ENCODE assay signal across 27 cellular contexts in genomic region chr11:92022499-92022898, GRCh38.
"Had no signal": no experiment of that assay in that cellular context is flagged by ENCODE, and none has a peak within 500 bp of the region (broad histone marks: within the 10 kb centered on the region; RNA-seq: fewer than 3 reads in every experiment).

No MANE protein-coding gene starts in this region.

- H3K4me1 ChIP-seq: stomach, suprapubic skin, testis, thyroid gland, tibial artery, tibial nerve, transverse colon, upper lobe of left lung, upper lobe of right lung, uterus had no signal

- H3K36me3 ChIP-seq: stomach, suprapubic skin, thoracic aorta, thyroid gland, tibial artery, tibial nerve, transverse colon, upper lobe of left lung, upper lobe of right lung, uterus had no signal

- H3K27ac ChIP-seq: stomach, suprapubic skin, testis, thoracic aorta, thyroid gland, tibial artery, tibial nerve, transverse colon, upper lobe of left lung, upper lobe of right lung, uterus had no signal

- H3K4me3 ChIP-seq: stomach, suprapubic skin, testis, thoracic aorta, thyroid gland, tibial artery, tibial nerve, transverse colon, upper lobe of left lung, upper lobe of right lung, uterus had no signal

- H3K9me3 ChIP-seq: suprapubic skin, testis, thoracic aorta, thyroid gland, tibial artery, transverse colon, upper lobe of right lung, uterus had no signal

- H3K36me3 Mint-ChIP-seq: stimulated activated effector memory CD8-positive, alpha-beta T cell treated with anti-CD3 and anti-CD28 coated beads, Interleukin-12 subunit alpha, Interleukin-12 subunit beta, amount 100 ng/mL, for 72 hours; stimulated activated memory B cell treated with anti-CD40 and anti-IgM and Interleukin-4, amounts not matched to agents 10 μg/mL and 1 μg/mL and 100 μg/mL, for 72 hours; stimulated activated naive B cell treated with anti-CD40 and anti-IgM and Interleukin-4, amounts not matched to agents 10 μg/mL and 1 μg/mL and 100 μg/mL, for 72 hours; type B pancreatic cell had no signal

- H3K27me3 ChIP-seq: stomach, suprapubic skin, testis, thyroid gland, tibial artery, tibial nerve, transverse colon, upper lobe of left lung, upper lobe of right lung, uterus had no signal

- H3K4me3 Mint-ChIP-seq: stimulated activated effector memory CD8-positive, alpha-beta T cell treated with anti-CD3 and anti-CD28 coated beads, Interleukin-12 subunit alpha, Interleukin-12 subunit beta, amount 100 ng/mL, for 72 hours; stimulated activated memory B cell treated with anti-CD40 and anti-IgM and Interleukin-4, amounts not matched to agents 10 μg/mL and 1 μg/mL and 100 μg/mL, for 72 hours; stimulated activated naive B cell treated with anti-CD40 and anti-IgM and Interleukin-4, amounts not matched to agents 10 μg/mL and 1 μg/mL and 100 μg/mL, for 72 hours; stimulated activated naive CD8-positive, alpha-beta T cell treated with anti-CD3 and anti-CD28 coated beads, Interleukin-15, amount 100 ng/mL, for 72 hours; stimulated activated naive CD8-positive, alpha-beta T cell treated with anti-CD3 and anti-CD28 coated beads, Interleukin-15, Interleukin-2, amounts not matched to agents 100 ng/mL and 50 ng/mL, for 24 hours; type B pancreatic cell had no signal

- ATAC-seq: stimulated activated effector memory CD8-positive, alpha-beta T cell treated with anti-CD3 and anti-CD28 coated beads, Interleukin-12 subunit alpha, Interleukin-12 subunit beta, amount 100 ng/mL, for 72 hours; stimulated activated memory B cell treated with anti-CD40 and anti-IgM and Interleukin-4, amounts not matched to agents 10 μg/mL and 1 μg/mL and 100 μg/mL, for 72 hours; stimulated activated naive B cell treated with anti-CD40 and anti-IgM and Interleukin-4, amounts not matched to agents 10 μg/mL and 1 μg/mL and 100 μg/mL, for 72 hours; stimulated activated naive CD8-positive, alpha-beta T cell treated with anti-CD3 and anti-CD28 coated beads, Interleukin-15, amount 100 ng/mL, for 72 hours; stimulated activated naive CD8-positive, alpha-beta T cell treated with anti-CD3 and anti-CD28 coated beads, Interleukin-15, Interleukin-2, amounts not matched to agents 100 U/mL and 50 U/mL, for 24 hours; upper lobe of right lung had no signal

- H3K27ac Mint-ChIP-seq: stimulated activated effector memory CD8-positive, alpha-beta T cell treated with anti-CD3 and anti-CD28 coated beads, Interleukin-12 subunit alpha, Interleukin-12 subunit beta, amount 100 ng/mL, for 72 hours; stimulated activated memory B cell treated with anti-CD40 and anti-IgM and Interleukin-4, amounts not matched to agents 10 μg/mL and 1 μg/mL and 100 μg/mL, for 72 hours; stimulated activated naive B cell treated with anti-CD40 and anti-IgM and Interleukin-4, amounts not matched to agents 10 μg/mL and 1 μg/mL and 100 μg/mL, for 72 hours; stimulated activated naive CD8-positive, alpha-beta T cell treated with anti-CD3 and anti-CD28 coated beads, Interleukin-15, amount 100 ng/mL, for 72 hours; stimulated activated naive CD8-positive, alpha-beta T cell treated with anti-CD3 and anti-CD28 coated beads, Interleukin-15, Interleukin-2, amounts not matched to agents 100 ng/mL and 50 ng/mL, for 24 hours; type B pancreatic cell had no signal

- H3K27me3 Mint-ChIP-seq: stimulated activated memory B cell treated with anti-CD40 and anti-IgM and Interleukin-4, amounts not matched to agents 10 μg/mL and 1 μg/mL and 100 μg/mL, for 72 hours; stimulated activated naive B cell treated with anti-CD40 and anti-IgM and Interleukin-4, amounts not matched to agents 10 μg/mL and 1 μg/mL and 100 μg/mL, for 72 hours; stimulated activated naive CD8-positive, alpha-beta T cell treated with anti-CD3 and anti-CD28 coated beads, Interleukin-15, amount 100 ng/mL, for 72 hours; stimulated activated naive CD8-positive, alpha-beta T cell treated with anti-CD3 and anti-CD28 coated beads, Interleukin-15, Interleukin-2, amounts not matched to agents 100 ng/mL and 50 ng/mL, for 24 hours; type B pancreatic cell had no signal

- H3K4me1 Mint-ChIP-seq: stimulated activated effector memory CD8-positive, alpha-beta T cell treated with anti-CD3 and anti-CD28 coated beads, Interleukin-12 subunit alpha, Interleukin-12 subunit beta, amount 100 ng/mL, for 72 hours; stimulated activated memory B cell treated with anti-CD40 and anti-IgM and Interleukin-4, amounts not matched to agents 10 μg/mL and 1 μg/mL and 100 μg/mL, for 72 hours; stimulated activated naive B cell treated with anti-CD40 and anti-IgM and Interleukin-4, amounts not matched to agents 10 μg/mL and 1 μg/mL and 100 μg/mL, for 72 hours; stimulated activated naive CD8-positive, alpha-beta T cell treated with anti-CD3 and anti-CD28 coated beads, Interleukin-15, amount 100 ng/mL, for 72 hours had no signal

- DNase-seq: stimulated activated CD4-positive, alpha-beta T cell treated with anti-CD3 and anti-CD28 coated beads, Interleukin-2, amount 100 ng/mL, for 48 hours; stimulated activated CD4-positive, alpha-beta T cell treated with anti-CD3 and anti-CD28 coated beads, Interleukin-4, amount 100 ng/mL, for 1 hour; stimulated activated CD4-positive, alpha-beta T cell treated with anti-CD3 and anti-CD28 coated beads, Interleukin-4, amount 100 ng/mL, for 24 hours; stimulated activated CD4-positive, alpha-beta T cell treated with anti-CD3 and anti-CD28 coated beads, Interleukin-4, amount 100 ng/mL, for 4 hours; stimulated activated CD8-positive, alpha-beta memory T cell treated with anti-CD3 and anti-CD28 coated beads, Interleukin-4, amount 100 ng/mL, for 48 hours; stimulated activated naive B cell treated with anti-CD40 and anti-IgM and Interleukin-4, amounts not matched to agents 10 μg/mL and 1 μg/mL and 100 μg/mL, for 72 hours; stimulated activated naive CD4-positive, alpha-beta T cell; stimulated activated naive CD4-positive, alpha-beta T cell treated with Interleukin-2 at 50 U/mL for 16 hours; stimulated activated naive CD8-positive, alpha-beta T cell treated with anti-CD3 and anti-CD28 coated beads, Interleukin-15, amount 100 ng/mL, for 72 hours; stimulated activated naive CD8-positive, alpha-beta T cell treated with anti-CD3 and anti-CD28 coated beads, Interleukin-15, Interleukin-2, amounts not matched to agents 100 U/mL and 50 U/mL, for 24 hours; stomach; substantia nigra; testis; thyroid gland; tibial artery; transverse colon; trophoblast cell; upper lobe of left lung; upper lobe of right lung; uterus had no signal
